ENCODE assay signal across 9 cellular contexts in genomic region chr1:203307690-203308126, GRCh38. TPM values are rescaled to one million over a fixed set of nuclear protein-coding genes. Genes with fewer than 3 reads are reported as not detected.
A peak's percentile ranks its signal among the peaks of the same experiment; 100 is the strongest.
DNase-seq lines count a peak whose midpoint lies in the region; ATAC-seq, FAIRE-seq and TF ChIP-seq lines count a peak whose summit lies in the region.
"Had no signal": no experiment of that assay in that cellular context is flagged by ENCODE, and none has a peak within 500 bp of the region (broad histone marks: within the 10 kb centered on the region; RNA-seq: fewer than 3 reads in every experiment).

No MANE protein-coding gene starts in this region.

- no peak for DNase-seq in activated CD8-positive, alpha-beta memory T cell treated with anti-CD3 and anti-CD28 coated beads, Interleukin-2, amount 10 ng/mL, durations not matched to agents 7 days and 5 days
- no peak for DNase-seq in activated CD8-positive, alpha-beta memory T cell treated with anti-CD3 and anti-CD28 coated beads, Interleukin-2, amount 50 U/mL, for 48 hours
- no peak for DNase-seq in K562 (ENCODE audit: extremely low read depth in 1 of 4, low spot score in 3 of 4)
- DNase-seq in memory B cell (ENCODE audit: low spot score in 2 of 2): no peak
- peak in 1 of 2 donors; percentile 60 for DNase-seq in tibial artery
- DNase-seq: AML-193 had no signal

- H3K9me3 ChIP-seq in K562 (replicated peaks; ENCODE audit: control insufficient read depth, insufficient read depth, low read depth, low read length): no peaks in the 10 kb centered on the region
- H3K9me3 ChIP-seq in tibial artery: no peaks in the 10 kb centered on the region

- H3K36me3 Mint-ChIP-seq in activated CD8-positive, alpha-beta memory T cell treated with anti-CD3 and anti-CD28 coated beads, Interleukin-2, amount 10 ng/mL, durations not matched to agents 7 days and 5 days: peaks cover 52% of the 10 kb centered on the region
- H3K36me3 Mint-ChIP-seq in memory B cell: peaks cover 44% of the 10 kb centered on the region

- H3K9ac ChIP-seq in K562 (ENCODE audit: insufficient read depth in 1 of 2, low read depth in 2 of 2, low read length in 2 of 2): no peak overlapping the region

- in situ Hi-C loops in K562 (cut with MboI): no loop called here

- H3K9me1 ChIP-seq in K562 (ENCODE audit: control insufficient read depth, insufficient read depth, low read length): no peaks in the 10 kb centered on the region

- H4K20me1 ChIP-seq in K562 (replicated peaks; ENCODE audit: control insufficient read depth, insufficient read depth, low read length): peaks cover 32% of the 10 kb centered on the region

- peaks cover 58% of the 10 kb centered on the region for H3K4me1 Mint-ChIP-seq in activated CD8-positive, alpha-beta memory T cell treated with anti-CD3 and anti-CD28 coated beads, Interleukin-2, amount 10 ng/mL, durations not matched to agents 7 days and 5 days
- peaks cover 63% of the 10 kb centered on the region for H3K4me1 Mint-ChIP-seq in memory B cell

- H3K27ac ChIP-seq in K562 (ENCODE audit: extremely low read depth, low read depth, low read length) (no peak overlapping the region), tibial artery (peak overlapping the region; percentile 100)

- no peak for FAIRE-seq in K562 (lab: Jason Lieb, UNC)

- TF ChIP-seq EP300 in K562 (IDR thresholded peaks at IDR 0.05; ENCODE audit: low read length): no peak

- H3K79me2 ChIP-seq in K562 (ENCODE audit: control insufficient read depth, insufficient read depth, low read length): peaks cover 26% of the 10 kb centered on the region; the same call in 2 of the 3 replicates

- POLR2A ChIA-PET in K562 (lab: Yijun Ruan, JAX): interaction anchor here (0.6 to 9.3 kb wide), 9 partner anchors 8 to 1612 kb away, joined by 3 to 117 read pairs (median 8); no protein-coding TSS in a partner anchor

- no peak for TF ChIP-seq POLR2A in K562 (conservative IDR thresholded peaks at IDR 0.05)

- 0 out of 2 replicates have a peak overlapping the region, but pooled peaks have one; percentile 33 for H3K4me2 ChIP-seq in K562 (ENCODE audit: insufficient read depth, low read length)

- H3K27ac Mint-ChIP-seq in activated CD8-positive, alpha-beta memory T cell treated with anti-CD3 and anti-CD28 coated beads, Interleukin-2, amount 10 ng/mL, durations not matched to agents 7 days and 5 days: peak overlapping the region; percentile 92
- peak overlapping the region; percentile 100 for H3K27ac Mint-ChIP-seq in memory B cell

- no peak overlapping the region for H2AFZ ChIP-seq in K562 (ENCODE audit: low read depth, low read length)

- no peaks in the 10 kb centered on the region for H3K9me3 Mint-ChIP-seq in activated CD8-positive, alpha-beta memory T cell treated with anti-CD3 and anti-CD28 coated beads, Interleukin-2, amount 10 ng/mL, durations not matched to agents 7 days and 5 days (ENCODE audit: low read depth)
- no peaks in the 10 kb centered on the region for H3K9me3 Mint-ChIP-seq in memory B cell

- TF ChIP-seq CTCF in K562 (IDR thresholded peaks at IDR 0.05 in 2 of 3, conservative IDR thresholded peaks at IDR 0.05 in 1 of 3; ENCODE audit: insufficient read depth in 2 of 3, low read depth in 1 of 3, low read length in 3 of 3): no peak
- no peak for TF ChIP-seq CTCF in tibial artery (IDR thresholded peaks at IDR 0.05)

- no TSS peak for BruUV-seq in K562 (replicated peaks; lab: Mats Ljungman, UMichigan)

- no peak for TF ChIP-seq RAD21 in K562 (CRISPR knock-in tag; conservative IDR thresholded peaks at IDR 0.05 in 1 of 2, IDR thresholded peaks at IDR 0.05 in 1 of 2)

- peaks cover 11% of the 10 kb centered on the region for H3K36me3 ChIP-seq in K562 (ENCODE audit: control insufficient read depth, insufficient read depth, low read length)
- peaks cover 33 to 44% (median 42%) of the 10 kb centered on the region in 3 donors for H3K36me3 ChIP-seq in tibial artery

- no peak for ATAC-seq in activated CD8-positive, alpha-beta memory T cell treated with anti-CD3 and anti-CD28 coated beads, Interleukin-2, amount 10 ng/mL, durations not matched to agents 7 days and 5 days
- ATAC-seq in K562 (no peak), memory B cell (ENCODE audit: low read depth) (no peak), GM18502 (IDR thresholded peaks at IDR 0.05; ENCODE audit: poor library complexity, unreplicated experiment) (no peak), GM18868 (IDR thresholded peaks at IDR 0.05; ENCODE audit: unreplicated experiment) (no peak), GM21723 (IDR thresholded peaks at IDR 0.05; ENCODE audit: unreplicated experiment) (no peak)

- H3K4me1 ChIP-seq in K562 (replicated peaks in 1 of 2; ENCODE audit: control insufficient read depth in 2 of 2, insufficient read depth in 2 of 2, low read length in 2 of 2) (peaks cover 58 to 70% of the 10 kb centered on the region in 2 experiments), tibial artery (peaks cover 0 to 44% (median 34%) of the 10 kb centered on the region in 4 donors)

- 53% methylated on average over 2 of the region's 2 CpGs for WGBS in K562 (ENCODE audit: insufficient coverage, low coverage, missing lambda C conversion rate)

- H3K27me3 ChIP-seq in K562 (ENCODE audit: control insufficient read depth in 2 of 2, insufficient read depth in 2 of 2, low read length in 2 of 2) (no peaks in the 10 kb centered on the region), tibial artery (no peaks in the 10 kb centered on the region)

- H3K4me3 Mint-ChIP-seq in activated CD8-positive, alpha-beta memory T cell treated with anti-CD3 and anti-CD28 coated beads, Interleukin-2, amount 10 ng/mL, durations not matched to agents 7 days and 5 days: peak overlapping the region; percentile 95
- peak overlapping the region; percentile 99 for H3K4me3 Mint-ChIP-seq in memory B cell

- H3K4me3 ChIP-seq in K562 (no peak overlapping the region), tibial artery (peak overlapping the region; percentile 94 to 100)

- CTCF ChIA-PET in activated CD8-positive, alpha-beta memory T cell treated with anti-CD3 and anti-CD28 coated beads, Interleukin-2, amount 10 ng/mL, durations not matched to agents 7 days and 5 days (lab: Charles Lee): interaction anchor here (1.0 to 14.1 kb wide), 11 partner anchors 9 to 268 kb away, joined by 3 to 345 read pairs (median 14); no protein-coding TSS in a partner anchor
- CTCF ChIA-PET in K562 (lab: Yijun Ruan, JAX; ENCODE audit: low intra/inter-chr PET ratio): no interaction called here

- H3K27me3 Mint-ChIP-seq in activated CD8-positive, alpha-beta memory T cell treated with anti-CD3 and anti-CD28 coated beads, Interleukin-2, amount 10 ng/mL, durations not matched to agents 7 days and 5 days: no peaks in the 10 kb centered on the region
- no peaks in the 10 kb centered on the region for H3K27me3 Mint-ChIP-seq in memory B cell

- intact Hi-C loops in K562 (cut with micrococcal nuclease): no loop called here
- intact Hi-C loops in tibial artery (cut with DNase I; ENCODE audit: low total_unique reads): loop anchor here (2.0 kb wide), 1 partner anchor 19 kb away; no protein-coding TSS in a partner anchor

TF ChIP-seq in K562, 482 proteins besides CTCF, POLR2A, EP300 and RAD21 (continues in another document):
- TF ChIP-seq ADNP (tag; IDR thresholded peaks at IDR 0.05): no peak
- TF ChIP-seq TAF7 (tag; IDR thresholded peaks at IDR 0.05): no peak
- no peak for TF ChIP-seq RUNX1 (IDR thresholded peaks at IDR 0.05; ENCODE audit: low read depth)

RNA-seq across cellular contexts. Expression of gene BTG2, which starts 2.4 kb away (rescaled TPM):
- total RNA-seq in activated CD8-positive, alpha-beta memory T cell treated with anti-CD3 and anti-CD28 coated beads, Interleukin-2, amount 10 ng/mL, durations not matched to agents 7 days and 5 days: 100 to 1,000 TPM in 1 of 2 experiments, 10 to 100 TPM in 1; 72.2 to 142 TPM
- 20.8 and 48.4 TPM in 2 replicates for total RNA-seq in K562 (2011; cell fraction: chromatin; rRNA removed; ENCODE audit: low replicate concordance)
- total RNA-seq in K562 (2011; cell fraction: nucleolus; rRNA removed): 32.6 and 48.7 TPM in 2 replicates
- total RNA-seq in K562 (2011; cell fraction: nucleoplasm; rRNA removed): 41.1 and 65.7 TPM in 2 replicates
- total RNA-seq in K562 (2014; rRNA removed) (8.7 and 11.3 TPM in 2 replicates), K562 (2014; rRNA removed; fragmentation: Illumina TruSeq; extraction: Trizol) (5.8 and 7.2 TPM in 2 replicates), K562 (2015; rRNA removed; fragmentation: Illumina TruSeq; extraction: Trizol) (2.6 and 2.9 TPM in 2 replicates), K562 (2021) (9.6 and 11.5 TPM in 2 replicates)
- polyA plus RNA-seq in K562 (2011; rRNA removed) (29.7 and 41.9 TPM in 2 replicates), K562 (2014; fragmentation: Illumina TruSeq; extraction: Trizol) (9.4 and 12.2 TPM in 2 replicates), K562 (2014; fragmentation: Nextera tagmentation; extraction: Ambion mirVana) (1 to 10 TPM; 2.3 to 3.8 TPM), K562 (2014; rRNA removed) (10.1 and 12.7 TPM in 2 replicates)
- 33.8 and 79.9 TPM in 2 replicates for polyA plus RNA-seq in K562 (2011; cell fraction: cytosol; rRNA removed)
- polyA plus RNA-seq in K562 (2011; cell fraction: nucleus; rRNA removed): 25.8 and 51.6 TPM in 2 replicates
- 6.2 and 11.0 TPM in 2 replicates for polyA plus RNA-seq in K562 (2012)
- 18.7 and 24.3 TPM in 2 replicates for polyA minus RNA-seq in K562 (2011; rRNA and poly(A)+ RNA removed)
- 12.4 and 25.9 TPM in 2 replicates for polyA minus RNA-seq in K562 (2011; cell fraction: cytosol; rRNA and poly(A)+ RNA removed)
- polyA minus RNA-seq in K562 (2011; cell fraction: nucleus; rRNA and poly(A)+ RNA removed): 23.1 and 23.3 TPM in 2 replicates

RNA-seq across cellular contexts. Expression of gene FMOD, which starts 43.2 kb away (rescaled TPM):
- under 1 TPM in 1 of 2 experiments, not detected in 1; 0.19 TPM for total RNA-seq in activated CD8-positive, alpha-beta memory T cell treated with anti-CD3 and anti-CD28 coated beads, Interleukin-2, amount 10 ng/mL, durations not matched to agents 7 days and 5 days
- not detected in 2 replicates for total RNA-seq in K562 (2011; cell fraction: chromatin; rRNA removed; ENCODE audit: low replicate concordance)
- not detected in 2 replicates for total RNA-seq in K562 (2011; cell fraction: nucleolus; rRNA removed)
- not detected in 2 replicates for total RNA-seq in K562 (2011; cell fraction: nucleoplasm; rRNA removed)
- not detected in 2 replicates for total RNA-seq in K562 (2014; rRNA removed)
- total RNA-seq in K562 (2014; rRNA removed; fragmentation: Illumina TruSeq; extraction: Trizol): not detected in 2 replicates
- not detected in 2 replicates for total RNA-seq in K562 (2015; rRNA removed; fragmentation: Illumina TruSeq; extraction: Trizol)
- 0.13 and 0.20 TPM in 2 replicates for total RNA-seq in K562 (2021)
- polyA plus RNA-seq in K562 (2011; rRNA removed): 0.03 TPM in 1 of 2 replicates, not detected in the other
- 0.01 and 0.04 TPM in 2 replicates for polyA plus RNA-seq in K562 (2011; cell fraction: cytosol; rRNA removed)
- not detected in 2 replicates for polyA plus RNA-seq in K562 (2011; cell fraction: nucleus; rRNA removed)
- polyA plus RNA-seq in K562 (2012): 0.30 TPM in 1 of 2 replicates, not detected in the other
- polyA plus RNA-seq in K562 (2014; fragmentation: Illumina TruSeq; extraction: Trizol): not detected in 2 replicates
- under 1 TPM in 1 of 2 experiments, not detected in 1; 0.03 TPM for polyA plus RNA-seq in K562 (2014; fragmentation: Nextera tagmentation; extraction: Ambion mirVana)
- polyA plus RNA-seq in K562 (2014; rRNA removed): not detected in 2 replicates
- not detected in 2 replicates for polyA minus RNA-seq in K562 (2011; rRNA and poly(A)+ RNA removed)
- not detected in 2 replicates for polyA minus RNA-seq in K562 (2011; cell fraction: cytosol; rRNA and poly(A)+ RNA removed)
- not detected in 2 replicates for polyA minus RNA-seq in K562 (2011; cell fraction: nucleus; rRNA and poly(A)+ RNA removed)
